ENCODE assay signal across 8 cellular contexts in genomic region chr17:82035956-82036633, GRCh38. TPM values are rescaled to one million over a fixed set of nuclear protein-coding genes. Genes with fewer than 3 reads are reported as not detected.
DNase-seq lines count a peak whose midpoint lies in the region; ATAC-seq and TF ChIP-seq lines count a peak whose summit lies in the region.

No MANE protein-coding gene starts in this region.

- no peaks in the 10 kb centered on the region for H3K36me3 ChIP-seq in CD4-positive, CD25-positive, alpha-beta regulatory T cell (ENCODE audit: control insufficient read depth, insufficient read depth, low read length)
- H3K36me3 ChIP-seq in NT2/D1 (ENCODE audit: insufficient read depth, insufficient read length, low read length) (peaks cover 34% of the 10 kb centered on the region), duodenal mucosa (ENCODE audit: control insufficient read depth in 1 of 2, insufficient read depth in 2 of 2, low read length in 2 of 2) (peaks cover 0 to 7% of the 10 kb centered on the region in 2 donors), neuronal stem cell (replicated peaks in 1 of 2; ENCODE audit: control insufficient read depth in 2 of 2, insufficient read depth in 2 of 2, low read length in 2 of 2) (peaks cover 8 to 33% of the 10 kb centered on the region in 2 donors)

- peak overlapping the region; percentile 75 to 93 (median 84) for H3K4me3 Mint-ChIP-seq in CD4-positive, CD25-positive, alpha-beta regulatory T cell

- no peak overlapping the region for H3K14ac ChIP-seq in neuronal stem cell (ENCODE audit: low read length)

- H3K79me1 ChIP-seq in neuronal stem cell (ENCODE audit: low read depth, low read length) = peaks cover 10% of the 10 kb centered on the region

- no peak overlapping the region for H4K8ac ChIP-seq in neuronal stem cell (ENCODE audit: low read depth, low read length)

- peak overlapping the region; percentile 44 for H3K4me3 ChIP-seq in CD4-positive, CD25-positive, alpha-beta regulatory T cell (ENCODE audit: low read depth, low read length)
- H3K4me3 ChIP-seq in NT2/D1 (ENCODE audit: insufficient read length, low read depth) = peak overlapping the region; percentile 83
- H3K4me3 ChIP-seq in duodenal mucosa (ENCODE audit: low read depth in 1 of 2, low read length in 2 of 2) = peak overlapping the region; percentile 72 to 79
- H3K4me3 ChIP-seq in neuronal stem cell (ENCODE audit: low read length in 2 of 2) = peak overlapping the region in 1 of 2 donors; percentile 92

- H3K4me1 Mint-ChIP-seq in CD4-positive, CD25-positive, alpha-beta regulatory T cell = peaks cover 5 to 30% (median 13%) of the 10 kb centered on the region in 4 donors

- H3K9ac ChIP-seq in NT2/D1 (ENCODE audit: insufficient read length, low read depth) (peak overlapping the region; percentile 81), duodenal mucosa (ENCODE audit: low read depth in 1 of 2, low read length in 2 of 2) (peak overlapping the region; percentile 79 to 84), neuronal stem cell (ENCODE audit: low read depth, low read length, poor library complexity) (peak overlapping the region; percentile 38)

- peak overlapping the region; percentile 97 for H3K23ac ChIP-seq in neuronal stem cell (ENCODE audit: low read depth, low read length, poor library complexity)

- H4K91ac ChIP-seq in neuronal stem cell (ENCODE audit: low read depth, low read length, poor library complexity) = no peak overlapping the region

- no peak for DNase-seq in CD4-positive, CD25-positive, alpha-beta regulatory T cell
- DNase-seq in NT2/D1 (ENCODE audit: low read depth, low spot score) = no peak
- DNase-seq in neuronal stem cell (ENCODE audit: low spot score) = no peak
- no peak for DNase-seq in omental fat pad (ENCODE audit: low spot score)
- DNase-seq in NOMO-1 treated with DMSO at 0.1 percent for 48 hours (lab: John Stamatoyannopoulos, UW; ENCODE audit: unreplicated experiment) = no peak
- DNase-seq in GM19238 (ENCODE audit: insufficient read length, low spot score) = no peak

- H3K27me3 Mint-ChIP-seq in CD4-positive, CD25-positive, alpha-beta regulatory T cell = no peaks in the 10 kb centered on the region

- H3K9me3 Mint-ChIP-seq in CD4-positive, CD25-positive, alpha-beta regulatory T cell = no peaks in the 10 kb centered on the region

- WGBS in neuronal stem cell (ENCODE audit: extremely low coverage in 2 of 2, insufficient read length in 2 of 2, insufficient replicate concordance in 1 of 2), 2 donors = no CpG with 5 or more reads among the region's 20 CpGs

- TF ChIP-seq CTCF in omental fat pad (IDR thresholded peaks at IDR 0.05) = no peak

- H2BK120ac ChIP-seq in neuronal stem cell (ENCODE audit: low read depth, low read length) = no peak overlapping the region

- peak overlapping the region; percentile 39 for H2BK5ac ChIP-seq in neuronal stem cell (ENCODE audit: low read length)

- no peak overlapping the region for H2BK12ac ChIP-seq in neuronal stem cell (ENCODE audit: low read length)

- no peak overlapping the region for H3K4ac ChIP-seq in neuronal stem cell (ENCODE audit: low read length)

- no peaks in the 10 kb centered on the region for H3K9me3 ChIP-seq in CD4-positive, CD25-positive, alpha-beta regulatory T cell (ENCODE audit: control insufficient read depth in 2 of 2, low read length in 2 of 2)
- H3K9me3 ChIP-seq in NT2/D1 (ENCODE audit: insufficient read depth, low read length) = no peaks in the 10 kb centered on the region
- H3K9me3 ChIP-seq in duodenal mucosa (ENCODE audit: control insufficient read depth in 1 of 2, low read length in 2 of 2) = no peaks in the 10 kb centered on the region
- H3K9me3 ChIP-seq in neuronal stem cell (replicated peaks in 1 of 2; ENCODE audit: control insufficient read depth in 2 of 2, insufficient read depth in 1 of 2, low read depth in 1 of 2, low read length in 2 of 2) = no peaks in the 10 kb centered on the region

- H3K18ac ChIP-seq in neuronal stem cell (ENCODE audit: low read length) = no peak overlapping the region

- H3K27me3 ChIP-seq in CD4-positive, CD25-positive, alpha-beta regulatory T cell (ENCODE audit: control insufficient read depth, insufficient read depth, low read length) = no peaks in the 10 kb centered on the region
- H3K27me3 ChIP-seq in NT2/D1 (ENCODE audit: insufficient read depth, insufficient read length) (peaks cover 15% of the 10 kb centered on the region), duodenal mucosa (ENCODE audit: control insufficient read depth in 1 of 2, insufficient read depth in 2 of 2, low read length in 2 of 2) (no peaks in the 10 kb centered on the region), neuronal stem cell (ENCODE audit: control insufficient read depth in 3 of 3, insufficient read depth in 3 of 3, low read depth in 1 of 3, low read length in 3 of 3) (no peaks in the 10 kb centered on the region)

- peak overlapping the region in 1 of 3 donors; percentile 36 for H3K27ac Mint-ChIP-seq in CD4-positive, CD25-positive, alpha-beta regulatory T cell

- peaks cover 5% of the 10 kb centered on the region for H3K36me3 Mint-ChIP-seq in CD4-positive, CD25-positive, alpha-beta regulatory T cell

- no peak for ATAC-seq in CD4-positive, CD25-positive, alpha-beta regulatory T cell (ENCODE audit: low read depth in 2 of 2)
- ATAC-seq in HG03025 (IDR thresholded peaks at IDR 0.05; ENCODE audit: low FRiP score, unreplicated experiment) (no peak), omental fat pad (ENCODE audit: low FRiP score) (no peak)

- H3K4me1 ChIP-seq in CD4-positive, CD25-positive, alpha-beta regulatory T cell (ENCODE audit: control insufficient read depth, insufficient read depth, low read length, poor library complexity, severe bottlenecking) = peaks cover 29% of the 10 kb centered on the region
- H3K4me1 ChIP-seq in NT2/D1 (ENCODE audit: insufficient read depth, insufficient read length) (peaks cover 30% of the 10 kb centered on the region), duodenal mucosa (ENCODE audit: control insufficient read depth in 1 of 2, insufficient read depth in 2 of 2, low read length in 2 of 2) (peaks cover 7 to 20% of the 10 kb centered on the region in 2 donors), neuronal stem cell (ENCODE audit: control insufficient read depth in 2 of 2, insufficient read depth in 1 of 2, low read depth in 1 of 2, low read length in 2 of 2) (peaks cover 14 to 22% of the 10 kb centered on the region in 2 donors)

- peak overlapping the region; percentile 96 for H2AK5ac ChIP-seq in neuronal stem cell (ENCODE audit: low read depth, low read length)

- peak overlapping the region; percentile 99 for H3K4me2 ChIP-seq in neuronal stem cell (ENCODE audit: insufficient read depth, low read length, poor library complexity, severe bottlenecking)

- no peak overlapping the region for H2BK15ac ChIP-seq in neuronal stem cell (ENCODE audit: low read length)

- no peak overlapping the region for H2AFZ ChIP-seq in neuronal stem cell (ENCODE audit: low read length)

- peak overlapping the region; percentile 86 for H3K27ac ChIP-seq in CD4-positive, CD25-positive, alpha-beta regulatory T cell (ENCODE audit: insufficient read depth, low read length, poor library complexity, severe bottlenecking)
- H3K27ac ChIP-seq in duodenal mucosa (ENCODE audit: low read depth, low read length) = no peak overlapping the region
- no peak overlapping the region for H3K27ac ChIP-seq in neuronal stem cell (replicated peaks; ENCODE audit: low read length)

RNA-seq across cellular contexts. Expression of gene DCXR, which starts 1.4 kb away (rescaled TPM):
- 96.9 TPM for total RNA-seq in CD4-positive, CD25-positive, alpha-beta regulatory T cell
- 100 to 1,000 TPM; 125 to 150 (median 131) TPM for polyA plus RNA-seq in CD4-positive, CD25-positive, alpha-beta regulatory T cell
- polyA plus RNA-seq in neuronal stem cell (2013, experiment 1 of 2) = 72.9 TPM
- polyA plus RNA-seq in neuronal stem cell (2013, experiment 2 of 2) = 72.2 TPM
- total RNA-seq in omental fat pad = 100 to 1,000 TPM; 190 to 327 (median 225) TPM

RNA-seq across cellular contexts. Expression of gene RAC3, which starts 4.6 kb away (rescaled TPM):
- total RNA-seq in CD4-positive, CD25-positive, alpha-beta regulatory T cell = 3.6 TPM
- polyA plus RNA-seq in CD4-positive, CD25-positive, alpha-beta regulatory T cell = under 1 TPM in 1 of 4 donors, not detected in 3; 0.26 TPM
- 61.3 TPM for polyA plus RNA-seq in neuronal stem cell (2013, experiment 1 of 2)
- polyA plus RNA-seq in neuronal stem cell (2013, experiment 2 of 2) = 55.7 TPM
- 10 to 100 TPM in 3 of 4 donors, 1 to 10 TPM in 1; 7.9 to 25.1 (median 12.0) TPM for total RNA-seq in omental fat pad

RNA-seq across cellular contexts. Expression of gene LRRC45, which starts 13.0 kb away (rescaled TPM):
- 16.6 TPM for total RNA-seq in CD4-positive, CD25-positive, alpha-beta regulatory T cell
- 1 to 10 TPM; 3.9 to 7.7 (median 6.0) TPM for polyA plus RNA-seq in CD4-positive, CD25-positive, alpha-beta regulatory T cell
- 13.2 TPM for polyA plus RNA-seq in neuronal stem cell (2013, experiment 1 of 2)
- polyA plus RNA-seq in neuronal stem cell (2013, experiment 2 of 2) = 12.5 TPM
- total RNA-seq in omental fat pad = 10 to 100 TPM in 1 of 4 donors, 1 to 10 TPM in 3; 4.7 to 12.3 (median 5.6) TPM

RNA-seq across cellular contexts. Expression of gene CENPX, which starts 13.4 kb away (rescaled TPM):
- 31.4 TPM for total RNA-seq in CD4-positive, CD25-positive, alpha-beta regulatory T cell
- polyA plus RNA-seq in CD4-positive, CD25-positive, alpha-beta regulatory T cell = 10 to 100 TPM; 43.8 to 66.4 (median 65.0) TPM
- 45.1 TPM for polyA plus RNA-seq in neuronal stem cell (2013, experiment 1 of 2)
- polyA plus RNA-seq in neuronal stem cell (2013, experiment 2 of 2) = 45.1 TPM
- 10 to 100 TPM; 41.1 to 77.2 (median 59.8) TPM for total RNA-seq in omental fat pad

RNA-seq across cellular contexts. Expression of gene RFNG, which starts 15.5 kb away (rescaled TPM):
- total RNA-seq in CD4-positive, CD25-positive, alpha-beta regulatory T cell = 35.1 TPM
- polyA plus RNA-seq in CD4-positive, CD25-positive, alpha-beta regulatory T cell = 1 to 10 TPM; 3.2 to 5.6 (median 4.4) TPM
- 25.7 TPM for polyA plus RNA-seq in neuronal stem cell (2013, experiment 1 of 2)
- 26.2 TPM for polyA plus RNA-seq in neuronal stem cell (2013, experiment 2 of 2)
- 10 to 100 TPM; 20.2 to 51.3 (median 32.0) TPM for total RNA-seq in omental fat pad
